Comparison of ENCODE assay signal across 18 cellular contexts in the genomic region with DNA sequence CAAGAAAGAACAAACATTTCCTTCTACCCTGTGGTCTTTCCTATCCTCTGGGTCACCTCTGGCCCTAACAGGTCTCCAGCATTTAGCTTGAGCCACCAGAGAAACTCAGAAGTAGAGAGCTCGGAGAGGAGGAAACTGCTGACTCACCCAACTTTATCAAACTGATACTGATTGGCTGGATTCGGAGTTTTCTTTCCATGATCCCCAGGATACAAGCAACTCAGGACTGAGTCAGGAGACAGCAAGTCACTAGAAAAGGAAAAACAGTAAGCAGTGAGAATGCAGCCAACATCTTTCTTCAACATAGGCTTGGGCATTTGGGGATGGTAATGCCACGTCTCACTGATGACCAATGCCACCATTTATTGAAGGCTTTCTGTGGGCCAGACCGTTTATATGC. TPM values are rescaled to one million over a fixed set of nuclear protein-coding genes. Genes with fewer than 3 reads are reported as not detected.
DNase-seq lines count a peak whose midpoint lies in the region; ATAC-seq, FAIRE-seq and TF ChIP-seq lines count a peak whose summit lies in the region.
"Had no signal": no experiment of that assay in that cellular context is flagged by ENCODE, and none has a peak within 500 bp of the region (broad histone marks: within the 10 kb centered on the region; RNA-seq: fewer than 3 reads in every experiment).

No MANE protein-coding gene starts in this region.

- POLR2A ChIA-PET in CD8-positive, alpha-beta memory T cell (lab: Charles Lee), result no interaction called here

- H3K4me3 ChIP-seq in endodermal cell (ENCODE audit: low read length), result no peak overlapping the region
- H3K4me3 ChIP-seq in prostate gland, result no peak overlapping the region
- H3K4me3 ChIP-seq in CD8-positive, alpha-beta memory T cell (ENCODE audit: low read length), result no peak overlapping the region
- H3K4me3 ChIP-seq in upper lobe of left lung, result no peak overlapping the region
- H3K4me3 ChIP-seq: sigmoid colon, testis had no signal

- DNase-seq in ELR (ENCODE audit: low read depth), result peak; percentile 92
- peak; percentile 14 for DNase-seq in RCC 7860 (ENCODE audit: low spot score)
- DNase-seq in endodermal cell, result no peak
- no peak for DNase-seq in prostate gland (ENCODE audit: low spot score)
- DNase-seq in CD8-positive, alpha-beta memory T cell, result no peak
- DNase-seq in upper lobe of left lung, result no peak
- DNase-seq in stimulated activated naive B cell treated with anti-CD40 and anti-IgM and Interleukin-4, amounts not matched to agents 10 μg/mL and 1 μg/mL and 100 μg/mL, for 72 hours, result no peak
- DNase-seq: activated CD4-positive, CD25-positive, alpha-beta regulatory T cell treated with anti-CD3 and anti-CD28 coated beads, Interleukin-2, amount 50 U/mL, for 72 hours; DMS 273 treated with DMSO at 0.1 percent for 48 hours; NCI-H1105; Right ventricle myocardium superior; sigmoid colon; testis had no signal

- TF ChIP-seq POLR2A in prostate gland (IDR thresholded peaks at IDR 0.05) (no peak), upper lobe of left lung (IDR thresholded peaks at IDR 0.05) (no peak)

- FAIRE-seq in RCC 7860 (lab: Jason Lieb, UNC), result no peak
- FAIRE-seq: GM12891, H1, HTR-8/SVneo had no signal

- peaks cover 89% of the 10 kb centered on the region for H3K36me3 ChIP-seq in endodermal cell (ENCODE audit: control insufficient read depth, insufficient read depth, low read length)
- peaks cover 0 to 15% of the 10 kb centered on the region in 2 donors for H3K36me3 ChIP-seq in prostate gland
- H3K36me3 ChIP-seq in CD8-positive, alpha-beta memory T cell (ENCODE audit: insufficient read depth, low read length), result peaks cover 75% of the 10 kb centered on the region
- H3K36me3 ChIP-seq in upper lobe of left lung, result peaks cover 63 to 100% (median 87%) of the 10 kb centered on the region in 4 donors

- TF ChIP-seq EP300 in upper lobe of left lung (IDR thresholded peaks at IDR 0.05), result no peak

- H3K36me3 Mint-ChIP-seq in endodermal cell (ENCODE audit: low read depth), result peaks cover 89% of the 10 kb centered on the region
- H3K36me3 Mint-ChIP-seq in CD8-positive, alpha-beta memory T cell, result peaks cover 4 to 93% (median 25%) of the 10 kb centered on the region in 3 donors
- peaks cover 47 to 68% of the 10 kb centered on the region in 2 donors for H3K36me3 Mint-ChIP-seq in stimulated activated naive B cell treated with anti-CD40 and anti-IgM and Interleukin-4, amounts not matched to agents 10 μg/mL and 1 μg/mL and 100 μg/mL, for 72 hours

- H3K27me3 ChIP-seq in endodermal cell (ENCODE audit: control insufficient read depth, insufficient read depth, low read length, poor library complexity, severe bottlenecking), result no peaks in the 10 kb centered on the region
- no peaks in the 10 kb centered on the region for H3K27me3 ChIP-seq in prostate gland (replicated peaks; ENCODE audit: insufficient read depth)
- no peaks in the 10 kb centered on the region for H3K27me3 ChIP-seq in CD8-positive, alpha-beta memory T cell (ENCODE audit: insufficient read depth, low read length, poor library complexity, severe bottlenecking)
- H3K27me3 ChIP-seq in upper lobe of left lung, result no peaks in the 10 kb centered on the region
- H3K27me3 ChIP-seq: sigmoid colon, testis had no signal

- intact Hi-C loops in prostate gland (cut with DNase I), result loop anchor here (5.0 kb wide), 1 partner anchor 124 kb away; no protein-coding TSS in a partner anchor

- H3K27me3 Mint-ChIP-seq in endodermal cell (ENCODE audit: insufficient read depth), result no peaks in the 10 kb centered on the region
- no peaks in the 10 kb centered on the region for H3K27me3 Mint-ChIP-seq in CD8-positive, alpha-beta memory T cell
- no peaks in the 10 kb centered on the region for H3K27me3 Mint-ChIP-seq in stimulated activated naive B cell treated with anti-CD40 and anti-IgM and Interleukin-4, amounts not matched to agents 10 μg/mL and 1 μg/mL and 100 μg/mL, for 72 hours
- H3K27me3 Mint-ChIP-seq: central memory CD8-positive, alpha-beta T cell; natural killer cell treated with Interleukin-12 subunit alpha and Interleukin-12 subunit beta and Interleukin-15 and Interleukin-18, amount 100 ng/mL, for 72 hours had no signal

- 91 to 100% methylated on average over 3 to 4 of the region's 4 CpGs for WGBS in endodermal cell (ENCODE audit: insufficient coverage in 1 of 2, insufficient read length in 1 of 2), 2 experiments
- 82% methylated on average over 4 of the region's 4 CpGs for WGBS in prostate gland
- 90% methylated on average over 4 of the region's 4 CpGs for WGBS in upper lobe of left lung, 2 donors

- H3K4me3 Mint-ChIP-seq in endodermal cell, result no peak overlapping the region
- no peak overlapping the region for H3K4me3 Mint-ChIP-seq in CD8-positive, alpha-beta memory T cell
- no peak overlapping the region for H3K4me3 Mint-ChIP-seq in stimulated activated naive B cell treated with anti-CD40 and anti-IgM and Interleukin-4, amounts not matched to agents 10 μg/mL and 1 μg/mL and 100 μg/mL, for 72 hours
- H3K4me3 Mint-ChIP-seq: central memory CD8-positive, alpha-beta T cell; natural killer cell treated with Interleukin-12 subunit alpha and Interleukin-12 subunit beta and Interleukin-15 and Interleukin-18, amount 100 ng/mL, for 72 hours had no signal

- TF ChIP-seq CTCF in endodermal cell (conservative IDR thresholded peaks at IDR 0.05) (no peak), prostate gland (IDR thresholded peaks at IDR 0.05) (no peak), upper lobe of left lung (IDR thresholded peaks at IDR 0.05) (no peak)

- no peaks in the 10 kb centered on the region for H3K9me3 Mint-ChIP-seq in endodermal cell
- H3K9me3 Mint-ChIP-seq in CD8-positive, alpha-beta memory T cell, result no peaks in the 10 kb centered on the region
- no peaks in the 10 kb centered on the region for H3K9me3 Mint-ChIP-seq in stimulated activated naive B cell treated with anti-CD40 and anti-IgM and Interleukin-4, amounts not matched to agents 10 μg/mL and 1 μg/mL and 100 μg/mL, for 72 hours
- H3K9me3 Mint-ChIP-seq: central memory CD8-positive, alpha-beta T cell; natural killer cell treated with Interleukin-12 subunit alpha and Interleukin-12 subunit beta and Interleukin-15 and Interleukin-18, amount 100 ng/mL, for 72 hours had no signal

- no peaks in the 10 kb centered on the region for H3K4me1 ChIP-seq in endodermal cell (ENCODE audit: control insufficient read depth, insufficient read depth, low read length)
- peaks cover 23% of the 10 kb centered on the region for H3K4me1 ChIP-seq in prostate gland (replicated peaks)
- H3K4me1 ChIP-seq in CD8-positive, alpha-beta memory T cell (ENCODE audit: insufficient read depth, low read length), result no peaks in the 10 kb centered on the region
- H3K4me1 ChIP-seq in upper lobe of left lung, result no peaks in the 10 kb centered on the region
- H3K4me1 ChIP-seq: sigmoid colon had no signal

- ATAC-seq in upper lobe of left lung (ENCODE audit: low FRiP score in 2 of 2), result no peak
- no peak for ATAC-seq in stimulated activated naive B cell treated with anti-CD40 and anti-IgM and Interleukin-4, amounts not matched to agents 10 μg/mL and 1 μg/mL and 100 μg/mL, for 72 hours (replicated peaks)
- ATAC-seq: natural killer cell treated with Interleukin-12 subunit alpha and Interleukin-12 subunit beta and Interleukin-15 and Interleukin-18, amount 100 ng/mL, for 72 hours had no signal

- H3K27ac ChIP-seq in endodermal cell (ENCODE audit: low read depth, low read length), result no peak overlapping the region
- peak overlapping the region; percentile 14 to 69 for H3K27ac ChIP-seq in prostate gland
- no peak overlapping the region for H3K27ac ChIP-seq in CD8-positive, alpha-beta memory T cell (ENCODE audit: low read depth, low read length)
- no peak overlapping the region for H3K27ac ChIP-seq in upper lobe of left lung
- H3K27ac ChIP-seq: sigmoid colon, testis had no signal

- no peaks in the 10 kb centered on the region for H3K4me1 Mint-ChIP-seq in endodermal cell
- H3K4me1 Mint-ChIP-seq in CD8-positive, alpha-beta memory T cell, result no peaks in the 10 kb centered on the region
- no peaks in the 10 kb centered on the region for H3K4me1 Mint-ChIP-seq in stimulated activated naive B cell treated with anti-CD40 and anti-IgM and Interleukin-4, amounts not matched to agents 10 μg/mL and 1 μg/mL and 100 μg/mL, for 72 hours
- H3K4me1 Mint-ChIP-seq: central memory CD8-positive, alpha-beta T cell had no signal

- H3K27ac Mint-ChIP-seq in endodermal cell, result peak overlapping the region; percentile 79
- no peak overlapping the region for H3K27ac Mint-ChIP-seq in CD8-positive, alpha-beta memory T cell
- H3K27ac Mint-ChIP-seq in stimulated activated naive B cell treated with anti-CD40 and anti-IgM and Interleukin-4, amounts not matched to agents 10 μg/mL and 1 μg/mL and 100 μg/mL, for 72 hours, result no peak overlapping the region
- H3K27ac Mint-ChIP-seq: natural killer cell treated with Interleukin-12 subunit alpha and Interleukin-12 subunit beta and Interleukin-15 and Interleukin-18, amount 100 ng/mL, for 72 hours had no signal

- CTCF ChIA-PET in CD8-positive, alpha-beta memory T cell (lab: Charles Lee), result interaction anchor here (0.9 kb wide), 1 partner anchor 10 kb away, joined by 5 read pairs; no protein-coding TSS in a partner anchor

- H3K9me3 ChIP-seq in endodermal cell (ENCODE audit: control insufficient read depth, low read length), result peaks cover 12% of the 10 kb centered on the region
- no peaks in the 10 kb centered on the region for H3K9me3 ChIP-seq in prostate gland
- no peaks in the 10 kb centered on the region for H3K9me3 ChIP-seq in CD8-positive, alpha-beta memory T cell (ENCODE audit: low read length)
- no peaks in the 10 kb centered on the region for H3K9me3 ChIP-seq in upper lobe of left lung
- H3K9me3 ChIP-seq: sigmoid colon, testis had no signal

- H3K9ac ChIP-seq in endodermal cell (ENCODE audit: extremely low read depth, low read length, poor library complexity, severe bottlenecking), result no peak overlapping the region

RNA-seq across cellular contexts. Expression of gene THOC5, which starts 32.7 kb away (rescaled TPM):
- total RNA-seq in endodermal cell (10 to 100 TPM; 61.1 to 89.7 TPM), prostate gland (10 to 100 TPM; 27.5 to 57.9 TPM), upper lobe of left lung (100 to 1,000 TPM in 1 of 6 donors, 10 to 100 TPM in 5; 30.1 to 126 (median 57.4) TPM)
- polyA plus RNA-seq in endodermal cell (2013, experiment 1 of 2), result 34.9 TPM
- polyA plus RNA-seq in endodermal cell (2013, experiment 2 of 2), result 31.4 TPM
- 10 to 100 TPM; 62.6 to 64.1 TPM for total RNA-seq in CD8-positive, alpha-beta memory T cell
- 28.5 TPM for polyA plus RNA-seq in CD8-positive, alpha-beta memory T cell

RNA-seq across cellular contexts. Expression of gene NEFH, which starts 40.8 kb away (rescaled TPM):
- total RNA-seq in endodermal cell, result 1 to 10 TPM in 1 of 2 donors, under 1 TPM in 1; 0.92 to 1.7 TPM
- 1.8 TPM for polyA plus RNA-seq in endodermal cell (2013, experiment 1 of 2)
- polyA plus RNA-seq in endodermal cell (2013, experiment 2 of 2), result 1.9 TPM
- total RNA-seq in prostate gland, result 100 to 1,000 TPM; 149 to 887 TPM
- total RNA-seq in CD8-positive, alpha-beta memory T cell, result 1 to 10 TPM; 6.3 to 7.1 TPM
- 1.6 TPM for polyA plus RNA-seq in CD8-positive, alpha-beta memory T cell
- total RNA-seq in upper lobe of left lung, result under 1 TPM in 3 of 6 donors, not detected in 3; 0.26 to 0.94 (median 0.46) TPM

Comparison
In these comparisons a context has a peak if more than half of its experiments do, and no peak if none do; other contexts are left out.
1. DNase-seq: peak in ELR (single experiment) and RCC 7860 (single experiment); none in endodermal cell (single experiment), prostate gland (single experiment), CD8-positive, alpha-beta memory T cell (0 of 5), upper lobe of left lung (0 of 2) and stimulated activated naive B cell treated with anti-CD40 and anti-IgM and Interleukin-4, amounts not matched to agents 10 μg/mL and 1 μg/mL and 100 μg/mL, for 72 hours (single experiment).
2. H3K27ac ChIP-seq: peak in prostate gland (2 of 2); none in endodermal cell (single experiment), CD8-positive, alpha-beta memory T cell (single experiment) and upper lobe of left lung (0 of 4).
3. RNA of gene NEFH, which starts 40.8 kb away (total RNA-seq): 149 to 887 TPM in prostate gland; 6.3 to 7.1 TPM in CD8-positive, alpha-beta memory T cell, 0.92 to 1.7 TPM in endodermal cell and 0.26 to 0.94 TPM in upper lobe of left lung; every median in the first group is over 10 times any median in the second.